ENCODE assay signal across 7 cellular contexts in genomic region chr12:14473707-14474287, GRCh38.
DNase-seq lines count a peak whose midpoint lies in the region; FAIRE-seq and TF ChIP-seq lines count a peak whose summit lies in the region.

No MANE protein-coding gene starts in this region.

- no peaks in the 10 kb centered on the region for H3K79me2 ChIP-seq in MM.1S (ENCODE audit: low read length)

- H4K20me1 ChIP-seq in MM.1S (ENCODE audit: insufficient read depth, low read length): no peaks in the 10 kb centered on the region

- H3K9me2 ChIP-seq in MM.1S (replicated peaks; ENCODE audit: insufficient read depth, low read length): no peaks in the 10 kb centered on the region

- H3F3A ChIP-seq in MM.1S (ENCODE audit: insufficient read depth, low read length): no peaks in the 10 kb centered on the region; the same call in 1 of the 2 replicates

- peaks cover 17% of the 10 kb centered on the region; the same call in 1 of the 2 replicates for H3K36me3 ChIP-seq in MM.1S (replicated peaks; ENCODE audit: insufficient read depth, low read length)
- H3K36me3 ChIP-seq in kidney (ENCODE audit: control insufficient read depth in 1 of 2, insufficient read depth in 2 of 2, low read length in 2 of 2): peaks cover 0 to 41% of the 10 kb centered on the region in 2 donors

- H3K4me1 ChIP-seq in MM.1S (ENCODE audit: low read length) (no peaks in the 10 kb centered on the region), kidney (ENCODE audit: control insufficient read depth in 1 of 2, insufficient read depth in 1 of 2, low read depth in 1 of 2, low read length in 2 of 2) (no peaks in the 10 kb centered on the region)

- intact Hi-C loops in kidney (cut with DNase I): no loop called here

- peak; percentile 47 for FAIRE-seq in kidney (lab: Jason Lieb, UNC)

- no peaks in the 10 kb centered on the region for H3K9me3 ChIP-seq in MM.1S (replicated peaks; ENCODE audit: insufficient read depth, low read length)
- peaks cover 17 to 33% of the 10 kb centered on the region in 2 donors for H3K9me3 ChIP-seq in kidney (ENCODE audit: control insufficient read depth in 1 of 2, low read length in 2 of 2)

- H3K27ac ChIP-seq in MM.1S (ENCODE audit: low read length) (no peak overlapping the region), kidney (ENCODE audit: low read depth in 2 of 2, low read length in 2 of 2) (no peak overlapping the region)

- no peak overlapping the region for H3K4me3 ChIP-seq in MM.1S (ENCODE audit: low read length)
- H3K4me3 ChIP-seq in kidney (ENCODE audit: low read length in 2 of 2): no peak overlapping the region

- no peak overlapping the region for H3K4me2 ChIP-seq in MM.1S (ENCODE audit: low read depth, low read length)

- DNase-seq in ELR (ENCODE audit: low read depth) (peak; percentile 46), MM.1S (peak; percentile 10), amniotic epithelial cell (ENCODE audit: low read depth) (peak; percentile 50), kidney (no peak), hypothalamus (lab: John Stamatoyannopoulos, UW) (no peak), Ammon's horn (ENCODE audit: low spot score) (no peak), midbrain (lab: John Stamatoyannopoulos, UW) (no peak)

- no peak overlapping the region for H2AFZ ChIP-seq in MM.1S (ENCODE audit: low read length)

- TF ChIP-seq CTCF in MM.1S (IDR thresholded peaks at IDR 0.05; ENCODE audit: low read length): no peak
- TF ChIP-seq CTCF in kidney (IDR thresholded peaks at IDR 0.05; ENCODE audit: borderline replicate concordance, extremely low read depth, insufficient read depth): no peak

- H3K9ac ChIP-seq in MM.1S (ENCODE audit: low read length) (no peak overlapping the region), kidney (ENCODE audit: low read length in 2 of 2) (no peak overlapping the region)

- no peaks in the 10 kb centered on the region for H3K27me3 ChIP-seq in MM.1S (replicated peaks; ENCODE audit: insufficient read depth, low read length)

Comparison
In these comparisons a context has a peak if more than half of its experiments do, and no peak if none do; other contexts are left out.
1. DNase-seq: peak in ELR (single experiment), MM.1S (single experiment) and amniotic epithelial cell (single experiment); none in kidney (single experiment), hypothalamus (0 of 51), Ammon's horn (single experiment) and midbrain (single experiment).